8 cellular contexts compared by ENCODE assay signal in genomic region chr2:232522014-232522854, GRCh38. TPM values are rescaled to one million over a fixed set of nuclear protein-coding genes. Genes with fewer than 3 reads are reported as not detected.
DNase-seq lines count a peak whose midpoint lies in the region; ATAC-seq, FAIRE-seq and TF ChIP-seq lines count a peak whose summit lies in the region.

No MANE protein-coding gene starts in this region.

- CTCF ChIA-PET in activated CD4-positive, alpha-beta memory T cell treated with anti-CD3 and anti-CD28 coated beads for 36 hours (lab: Charles Lee), result interaction anchor here (0.7 to 2.6 kb wide), 9 partner anchors 9 to 186 kb away, joined by 3 to 19 read pairs (median 4); no protein-coding TSS in a partner anchor
- CTCF ChIA-PET in H1 (lab: Charles Lee; ENCODE audit: partially characterized antibody), result interaction anchor here (0.8 to 10.6 kb wide), 38 partner anchors 14 to 847 kb away, joined by 3 to 176 read pairs (median 6); partner anchors contain the start of genes ALPI and CHRNG

- H3K4me3 ChIP-seq in HUES64 (ENCODE audit: low read length), result peak overlapping the region; percentile 37
- peak overlapping the region in 3 of 4 experiments; percentile 23 to 55 (median 32); a peak in 6 of 8 replicates for H3K4me3 ChIP-seq in H1 (ENCODE audit: extremely low read depth in 1 of 4, insufficient read depth in 2 of 4, low read depth in 3 of 4, low read length in 4 of 4)

- H2BK120ac ChIP-seq in H1 (replicated peaks; ENCODE audit: low read depth, low read length), result no peak overlapping the region

- no peak overlapping the region for H3K27ac Mint-ChIP-seq in activated CD4-positive, alpha-beta memory T cell treated with anti-CD3 and anti-CD28 coated beads for 36 hours
- no peak overlapping the region for H3K27ac Mint-ChIP-seq in natural killer cell treated with Interleukin-12 subunit alpha and Interleukin-12 subunit beta and Interleukin-15 and Interleukin-18, amount 100 ng/mL, for 72 hours
- no peak overlapping the region for H3K27ac Mint-ChIP-seq in stimulated activated naive CD8-positive, alpha-beta T cell treated with anti-CD3 and anti-CD28 coated beads, Interleukin-15, amount 100 ng/mL, for 72 hours

- H4K91ac ChIP-seq in H1 (replicated peaks; ENCODE audit: insufficient read length, low read length), result no peak overlapping the region

- H3K4me2 ChIP-seq in H1 (ENCODE audit: insufficient read depth in 1 of 2, low read depth in 2 of 2, low read length in 2 of 2), result peak overlapping the region; percentile 23 to 83

- H3K9me3 ChIP-seq in HUES64 (ENCODE audit: insufficient read depth, low read depth, low read length) (no peaks in the 10 kb centered on the region), H1 (ENCODE audit: insufficient read depth in 2 of 2, low read depth in 1 of 2, low read length in 1 of 2) (no peaks in the 10 kb centered on the region)

- POLR2A ChIA-PET in activated CD4-positive, alpha-beta memory T cell treated with anti-CD3 and anti-CD28 coated beads for 36 hours (lab: Charles Lee), result no interaction called here
- POLR2A ChIA-PET in H1 (lab: Charles Lee; ENCODE audit: partially characterized antibody), result interaction anchor here (1.0 to 1.7 kb wide), 5 partner anchors 32 to 73 kb away, joined by 3 to 4 read pairs (median 4); no protein-coding TSS in a partner anchor

- H2BK20ac ChIP-seq in H1 (ENCODE audit: low read length), result no peak overlapping the region

- peaks cover 3 to 4% of the 10 kb centered on the region in 2 experiments for H4K20me1 ChIP-seq in H1 (replicated peaks in 1 of 2; ENCODE audit: control insufficient read depth in 1 of 2, insufficient read depth in 2 of 2, low read length in 2 of 2)

- H3K18ac ChIP-seq in H1 (ENCODE audit: extremely low read depth, low read length), result no peak overlapping the region

- H2BK5ac ChIP-seq in H1 (ENCODE audit: low read depth, low read length), result no peak overlapping the region

- H4K5ac ChIP-seq in H1 (ENCODE audit: insufficient read length, low read depth, low read length), result no peak overlapping the region

- no peaks in the 10 kb centered on the region for H3K79me2 ChIP-seq in H1 (ENCODE audit: control insufficient read depth in 1 of 2, insufficient read depth in 2 of 2, low read length in 2 of 2)

- H2BK12ac ChIP-seq in H1 (ENCODE audit: low read depth, low read length), result 0 out of 2 replicates have a peak overlapping the region, but pooled peaks have one; percentile 9

- no peak overlapping the region for H3K56ac ChIP-seq in H1 (replicated peaks; ENCODE audit: insufficient read length, low read depth, low read length)

- DNase-seq in D341Med (ENCODE audit: low spot score) (peak; percentile 93), H1 (ENCODE audit: low read depth in 1 of 2, low spot score in 2 of 2) (peak in 1 of 2 experiments; percentile 94)
- peak; percentile 68 for DNase-seq in activated CD4-positive, alpha-beta memory T cell treated with anti-CD3 and anti-CD28 coated beads for 36 hours
- peak; percentile 70 for DNase-seq in natural killer cell treated with Interleukin-12 subunit alpha and Interleukin-12 subunit beta and Interleukin-15 and Interleukin-18, amount 100 ng/mL, for 72 hours (ENCODE audit: low spot score)
- peak; percentile 62 to 80 for DNase-seq in stimulated activated naive CD8-positive, alpha-beta T cell treated with anti-CD3 and anti-CD28 coated beads, Interleukin-15, amount 100 ng/mL, for 72 hours

- H3K4me1 ChIP-seq in HUES64 (ENCODE audit: insufficient read depth, low read length) (peaks cover 3% of the 10 kb centered on the region), H1 (replicated peaks in 1 of 4; ENCODE audit: control insufficient read depth in 3 of 4, insufficient read depth in 4 of 4, low read length in 3 of 4) (peaks cover 0 to 22% (median 9%) of the 10 kb centered on the region in 4 experiments; a peak in 6 of 7 replicates)

- H3K4ac ChIP-seq in H1 (replicated peaks; ENCODE audit: insufficient read length, low read depth, low read length), result peak overlapping the region; percentile 69

- H3K4me3 Mint-ChIP-seq in activated CD4-positive, alpha-beta memory T cell treated with anti-CD3 and anti-CD28 coated beads for 36 hours, result no peak overlapping the region
- H3K4me3 Mint-ChIP-seq in natural killer cell treated with Interleukin-12 subunit alpha and Interleukin-12 subunit beta and Interleukin-15 and Interleukin-18, amount 100 ng/mL, for 72 hours, result no peak overlapping the region
- peak overlapping the region; percentile 39 to 42 for H3K4me3 Mint-ChIP-seq in stimulated activated naive CD8-positive, alpha-beta T cell treated with anti-CD3 and anti-CD28 coated beads, Interleukin-15, amount 100 ng/mL, for 72 hours

- peak; percentile 56 to 74 for ATAC-seq in natural killer cell treated with Interleukin-12 subunit alpha and Interleukin-12 subunit beta and Interleukin-15 and Interleukin-18, amount 100 ng/mL, for 72 hours
- ATAC-seq in stimulated activated naive CD8-positive, alpha-beta T cell treated with anti-CD3 and anti-CD28 coated beads, Interleukin-15, amount 100 ng/mL, for 72 hours, result peak; percentile 61
- ATAC-seq in GM21367 (IDR thresholded peaks at IDR 0.05; ENCODE audit: unreplicated experiment), result no peak
- no peak for ATAC-seq in GM21619 (IDR thresholded peaks at IDR 0.05; ENCODE audit: unreplicated experiment)

- no peak for TF ChIP-seq POLR2A in H1 (IDR thresholded peaks at IDR 0.05; ENCODE audit: control extremely low read depth in 1 of 2, low read depth in 2 of 2, low read length in 2 of 2)

- FAIRE-seq in H1 (lab: Jason Lieb, UNC), result no peak

- H2AFZ ChIP-seq in H1 (ENCODE audit: low read length), result no peak overlapping the region; the same call in 1 of the 2 replicates

- no peaks in the 10 kb centered on the region for H3K36me3 ChIP-seq in HUES64 (ENCODE audit: insufficient read depth, low read length)
- H3K36me3 ChIP-seq in H1 (ENCODE audit: control insufficient read depth in 2 of 4, insufficient read depth in 4 of 4, low read length in 3 of 4), result no peaks in the 10 kb centered on the region

- H4K8ac ChIP-seq in H1 (ENCODE audit: extremely low read depth, insufficient read depth, low read length), result peak overlapping the region; percentile 35; the same call in 1 of the 2 replicates

- H3K23me2 ChIP-seq in H1 (ENCODE audit: low read depth, low read length), result peaks cover 10% of the 10 kb centered on the region; the same call in 1 of the 2 replicates

- peaks cover 70% of the 10 kb centered on the region for H3K27me3 ChIP-seq in HUES64 (ENCODE audit: insufficient read depth, low read length)
- H3K27me3 ChIP-seq in H1 (replicated peaks in 1 of 4; ENCODE audit: control insufficient read depth in 3 of 4, extremely low read depth in 1 of 4, insufficient read depth in 3 of 4, low read length in 3 of 4), result peaks cover 19 to 43% (median 37%) of the 10 kb centered on the region in 4 experiments

- H3K79me1 ChIP-seq in H1 (ENCODE audit: low read depth, low read length), result no peaks in the 10 kb centered on the region

- TF ChIP-seq CTCF in H1 (IDR thresholded peaks at IDR 0.05; ENCODE audit: control extremely low read depth in 1 of 3, insufficient read depth in 1 of 3, low read depth in 1 of 3, low read length in 3 of 3), result peak in 2 of 3 experiments; percentile 56 to 88; a peak in 3 of 4 replicates

- H3K4me1 Mint-ChIP-seq in activated CD4-positive, alpha-beta memory T cell treated with anti-CD3 and anti-CD28 coated beads for 36 hours (ENCODE audit: low read depth), result peaks cover 10% of the 10 kb centered on the region
- peaks cover 0 to 7% of the 10 kb centered on the region in 2 donors for H3K4me1 Mint-ChIP-seq in natural killer cell treated with Interleukin-12 subunit alpha and Interleukin-12 subunit beta and Interleukin-15 and Interleukin-18, amount 100 ng/mL, for 72 hours (ENCODE audit: low read depth in 2 of 2)
- peaks cover 25% of the 10 kb centered on the region for H3K4me1 Mint-ChIP-seq in stimulated activated naive CD8-positive, alpha-beta T cell treated with anti-CD3 and anti-CD28 coated beads, Interleukin-15, amount 100 ng/mL, for 72 hours

- no peaks in the 10 kb centered on the region for H3K36me3 Mint-ChIP-seq in activated CD4-positive, alpha-beta memory T cell treated with anti-CD3 and anti-CD28 coated beads for 36 hours
- H3K36me3 Mint-ChIP-seq in natural killer cell treated with Interleukin-12 subunit alpha and Interleukin-12 subunit beta and Interleukin-15 and Interleukin-18, amount 100 ng/mL, for 72 hours, result no peaks in the 10 kb centered on the region

- intact Hi-C loops in activated CD4-positive, alpha-beta memory T cell treated with anti-CD3 and anti-CD28 coated beads for 36 hours (cut with micrococcal nuclease), result loop anchor here (1.0 to 10.0 kb wide), 2 partner anchors 76 to 617 kb away; no protein-coding TSS in a partner anchor

- H2BK15ac ChIP-seq in H1 (ENCODE audit: low read length), result no peak overlapping the region

- H3K27ac ChIP-seq in HUES64 (ENCODE audit: low read depth, low read length), result no peak overlapping the region
- H3K27ac ChIP-seq in H1 (ENCODE audit: low read depth, low read length), result no peak overlapping the region

- peak; percentile 79 to 90 for TF ChIP-seq RAD21 in H1 (IDR thresholded peaks at IDR 0.05 in 1 of 2, conservative IDR thresholded peaks at IDR 0.05 in 1 of 2; ENCODE audit: low read depth in 2 of 2, low read length in 2 of 2)

- no peak overlapping the region for H3K23ac ChIP-seq in H1 (ENCODE audit: insufficient read length)

- peaks cover 39% of the 10 kb centered on the region for H3K27me3 Mint-ChIP-seq in activated CD4-positive, alpha-beta memory T cell treated with anti-CD3 and anti-CD28 coated beads for 36 hours
- H3K27me3 Mint-ChIP-seq in natural killer cell treated with Interleukin-12 subunit alpha and Interleukin-12 subunit beta and Interleukin-15 and Interleukin-18, amount 100 ng/mL, for 72 hours, result peaks cover 0 to 23% of the 10 kb centered on the region in 2 donors
- H3K27me3 Mint-ChIP-seq in stimulated activated naive CD8-positive, alpha-beta T cell treated with anti-CD3 and anti-CD28 coated beads, Interleukin-15, amount 100 ng/mL, for 72 hours, result peaks cover 76% of the 10 kb centered on the region

- no peak overlapping the region for H2AK5ac ChIP-seq in H1 (ENCODE audit: low read depth, low read length)

- no peak overlapping the region for H3K9ac ChIP-seq in HUES64 (ENCODE audit: low read depth, low read length)
- no peak overlapping the region for H3K9ac ChIP-seq in H1 (replicated peaks in 1 of 4; ENCODE audit: extremely low read depth in 1 of 4, low read depth in 3 of 4, low read length in 3 of 4)

- no peak for TF ChIP-seq EP300 in H1 (IDR thresholded peaks at IDR 0.05; ENCODE audit: borderline replicate concordance in 1 of 2, low read depth in 2 of 2, low read length in 2 of 2)

- 14% methylated on average over 79 of the region's 79 CpGs for WGBS in HUES64
- 26% methylated on average over 45 of the region's 79 CpGs; no CpG with 5 or more reads in 1 of the 2 experiments for WGBS in H1 (ENCODE audit: extremely low coverage in 1 of 2, insufficient coverage in 1 of 2, insufficient read length in 1 of 2, insufficient replicate concordance in 2 of 2, low coverage in 1 of 2, low lambda C conversion rate in 2 of 2, missing lambda C conversion rate in 1 of 2), 2 experiments

- no peak overlapping the region for H3K14ac ChIP-seq in H1 (ENCODE audit: insufficient read length)

- no peaks in the 10 kb centered on the region for H3K9me3 Mint-ChIP-seq in activated CD4-positive, alpha-beta memory T cell treated with anti-CD3 and anti-CD28 coated beads for 36 hours
- H3K9me3 Mint-ChIP-seq in natural killer cell treated with Interleukin-12 subunit alpha and Interleukin-12 subunit beta and Interleukin-15 and Interleukin-18, amount 100 ng/mL, for 72 hours, result no peaks in the 10 kb centered on the region
- no peaks in the 10 kb centered on the region for H3K9me3 Mint-ChIP-seq in stimulated activated naive CD8-positive, alpha-beta T cell treated with anti-CD3 and anti-CD28 coated beads, Interleukin-15, amount 100 ng/mL, for 72 hours

RNA-seq across cellular contexts. Expression of gene PRSS56, which starts 2.0 kb away (rescaled TPM):
- 0.10 TPM for polyA plus RNA-seq in HUES64 (2013, experiment 1 of 2)
- polyA plus RNA-seq in HUES64 (2013, experiment 2 of 2), result not detected
- not detected for total RNA-seq in activated CD4-positive, alpha-beta memory T cell treated with anti-CD3 and anti-CD28 coated beads for 36 hours
- total RNA-seq in H1 (2021; fragmentation: NEBNext Ultra II Directional; extraction: Animal tissue kit (Norgen Biotek cat#: 25700)), result not detected in 2 replicates
- polyA plus RNA-seq in H1 (2011; rRNA removed), result 0.03 and 0.11 TPM in 2 replicates
- 0.09 TPM for polyA plus RNA-seq in H1 (2011; cell fraction: cytosol; rRNA removed)
- 0.14 TPM for polyA plus RNA-seq in H1 (2011; cell fraction: nucleus; rRNA removed)
- polyA plus RNA-seq in H1 (2012, experiment 1 of 2), result 0.17 TPM in 1 of 4 replicates, not detected in the others
- not detected for polyA plus RNA-seq in H1 (2012, experiment 2 of 2)
- not detected for polyA plus RNA-seq in H1 (2013, experiment 1 of 2)
- polyA plus RNA-seq in H1 (2013, experiment 2 of 2), result not detected
- polyA minus RNA-seq in H1 (2011; rRNA and poly(A)+ RNA removed), result not detected in 2 replicates
- polyA minus RNA-seq in H1 (2011; cell fraction: cytosol; rRNA and poly(A)+ RNA removed), result not detected
- polyA minus RNA-seq in H1 (2011; cell fraction: nucleus; rRNA and poly(A)+ RNA removed), result not detected
- not detected for total RNA-seq in natural killer cell treated with Interleukin-12 subunit alpha and Interleukin-12 subunit beta and Interleukin-15 and Interleukin-18, amount 100 ng/mL, for 72 hours

RNA-seq across cellular contexts. Expression of gene CHRND, which starts 3.7 kb away (rescaled TPM):
- 0.05 TPM for polyA plus RNA-seq in HUES64 (2013, experiment 1 of 2)
- polyA plus RNA-seq in HUES64 (2013, experiment 2 of 2), result 0.19 TPM
- total RNA-seq in activated CD4-positive, alpha-beta memory T cell treated with anti-CD3 and anti-CD28 coated beads for 36 hours, result not detected
- total RNA-seq in H1 (2021; fragmentation: NEBNext Ultra II Directional; extraction: Animal tissue kit (Norgen Biotek cat#: 25700)), result not detected in 2 replicates
- polyA plus RNA-seq in H1 (2011; rRNA removed), result 0.11 and 0.24 TPM in 2 replicates
- polyA plus RNA-seq in H1 (2011; cell fraction: cytosol; rRNA removed), result 0.21 TPM
- polyA plus RNA-seq in H1 (2011; cell fraction: nucleus; rRNA removed), result 0.40 TPM
- polyA plus RNA-seq in H1 (2012, experiment 1 of 2), result 0.09 to 0.27 TPM (median 0.13 TPM) in 3 of 4 replicates, not detected in the other
- 0.35 TPM for polyA plus RNA-seq in H1 (2012, experiment 2 of 2)
- polyA plus RNA-seq in H1 (2013, experiment 1 of 2), result 0.12 TPM
- polyA plus RNA-seq in H1 (2013, experiment 2 of 2), result 0.11 TPM
- 0.06 TPM in 1 of 2 replicates, not detected in the other for polyA minus RNA-seq in H1 (2011; rRNA and poly(A)+ RNA removed)
- not detected for polyA minus RNA-seq in H1 (2011; cell fraction: cytosol; rRNA and poly(A)+ RNA removed)
- polyA minus RNA-seq in H1 (2011; cell fraction: nucleus; rRNA and poly(A)+ RNA removed), result not detected
- not detected for total RNA-seq in natural killer cell treated with Interleukin-12 subunit alpha and Interleukin-12 subunit beta and Interleukin-15 and Interleukin-18, amount 100 ng/mL, for 72 hours

RNA-seq across cellular contexts. Expression of gene CHRNG, which starts 17.3 kb away (rescaled TPM):
- not detected for polyA plus RNA-seq in HUES64 (2013, experiment 1 of 2)
- not detected for polyA plus RNA-seq in HUES64 (2013, experiment 2 of 2)
- total RNA-seq in activated CD4-positive, alpha-beta memory T cell treated with anti-CD3 and anti-CD28 coated beads for 36 hours, result not detected
- total RNA-seq in H1 (2021; fragmentation: NEBNext Ultra II Directional; extraction: Animal tissue kit (Norgen Biotek cat#: 25700)), result not detected in 2 replicates
- 0.05 TPM in 2 replicates for polyA plus RNA-seq in H1 (2011; rRNA removed)
- polyA plus RNA-seq in H1 (2011; cell fraction: cytosol; rRNA removed), result 0.08 TPM
- 0.14 TPM for polyA plus RNA-seq in H1 (2011; cell fraction: nucleus; rRNA removed)
- polyA plus RNA-seq in H1 (2012, experiment 1 of 2), result 0.09 to 0.12 TPM in 2 of 4 replicates, not detected in the others
- polyA plus RNA-seq in H1 (2012, experiment 2 of 2), result not detected
- polyA plus RNA-seq in H1 (2013, experiment 1 of 2), result 0.02 TPM
- not detected for polyA plus RNA-seq in H1 (2013, experiment 2 of 2)
- not detected in 2 replicates for polyA minus RNA-seq in H1 (2011; rRNA and poly(A)+ RNA removed)
- polyA minus RNA-seq in H1 (2011; cell fraction: cytosol; rRNA and poly(A)+ RNA removed), result not detected
- not detected for polyA minus RNA-seq in H1 (2011; cell fraction: nucleus; rRNA and poly(A)+ RNA removed)
- total RNA-seq in natural killer cell treated with Interleukin-12 subunit alpha and Interleukin-12 subunit beta and Interleukin-15 and Interleukin-18, amount 100 ng/mL, for 72 hours, result not detected

RNA-seq across cellular contexts. Expression of gene TIGD1, which starts 28.1 kb away (rescaled TPM):
- 4.6 TPM for polyA plus RNA-seq in HUES64 (2013, experiment 1 of 2)
- 4.8 TPM for polyA plus RNA-seq in HUES64 (2013, experiment 2 of 2)
- total RNA-seq in activated CD4-positive, alpha-beta memory T cell treated with anti-CD3 and anti-CD28 coated beads for 36 hours, result 1 to 10 TPM; 5.8 to 7.2 TPM
- total RNA-seq in H1 (2021; fragmentation: NEBNext Ultra II Directional; extraction: Animal tissue kit (Norgen Biotek cat#: 25700)), result 7.9 and 8.3 TPM in 2 replicates
- polyA plus RNA-seq in H1 (2011; rRNA removed), result 4.2 and 4.7 TPM in 2 replicates
- polyA plus RNA-seq in H1 (2011; cell fraction: cytosol; rRNA removed), result 6.3 TPM
- 7.5 TPM for polyA plus RNA-seq in H1 (2011; cell fraction: nucleus; rRNA removed)
- 4.8 to 7.0 TPM (median 5.5 TPM) in 4 replicates for polyA plus RNA-seq in H1 (2012, experiment 1 of 2)
- 1.2 TPM for polyA plus RNA-seq in H1 (2012, experiment 2 of 2)
- 8.7 TPM for polyA plus RNA-seq in H1 (2013, experiment 1 of 2)
- polyA plus RNA-seq in H1 (2013, experiment 2 of 2), result 7.2 TPM
- polyA minus RNA-seq in H1 (2011; rRNA and poly(A)+ RNA removed), result 5.9 and 6.4 TPM in 2 replicates
- 4.4 TPM for polyA minus RNA-seq in H1 (2011; cell fraction: cytosol; rRNA and poly(A)+ RNA removed)
- 25.9 TPM for polyA minus RNA-seq in H1 (2011; cell fraction: nucleus; rRNA and poly(A)+ RNA removed)
- 1 to 10 TPM; 3.2 to 9.4 TPM for total RNA-seq in natural killer cell treated with Interleukin-12 subunit alpha and Interleukin-12 subunit beta and Interleukin-15 and Interleukin-18, amount 100 ng/mL, for 72 hours

RNA-seq across cellular contexts. Expression of gene EIF4E2, which starts 28.3 kb away (rescaled TPM):
- polyA plus RNA-seq in HUES64 (2013, experiment 1 of 2), result 85.0 TPM
- 104 TPM for polyA plus RNA-seq in HUES64 (2013, experiment 2 of 2)
- 10 to 100 TPM; 51.7 to 55.7 TPM for total RNA-seq in activated CD4-positive, alpha-beta memory T cell treated with anti-CD3 and anti-CD28 coated beads for 36 hours
- total RNA-seq in H1 (2021; fragmentation: NEBNext Ultra II Directional; extraction: Animal tissue kit (Norgen Biotek cat#: 25700)), result 114 and 116 TPM in 2 replicates
- polyA plus RNA-seq in H1 (2011; rRNA removed), result 38.0 and 39.4 TPM in 2 replicates
- polyA plus RNA-seq in H1 (2011; cell fraction: cytosol; rRNA removed), result 53.4 TPM
- 49.3 TPM for polyA plus RNA-seq in H1 (2011; cell fraction: nucleus; rRNA removed)
- polyA plus RNA-seq in H1 (2012, experiment 1 of 2), result 113 to 126 TPM (median 115 TPM) in 4 replicates
- polyA plus RNA-seq in H1 (2012, experiment 2 of 2), result 73.3 TPM
- polyA plus RNA-seq in H1 (2013, experiment 1 of 2), result 56.9 TPM
- 59.0 TPM for polyA plus RNA-seq in H1 (2013, experiment 2 of 2)
- 40.4 and 45.9 TPM in 2 replicates for polyA minus RNA-seq in H1 (2011; rRNA and poly(A)+ RNA removed)
- 27.6 TPM for polyA minus RNA-seq in H1 (2011; cell fraction: cytosol; rRNA and poly(A)+ RNA removed)
- 36.0 TPM for polyA minus RNA-seq in H1 (2011; cell fraction: nucleus; rRNA and poly(A)+ RNA removed)
- total RNA-seq in natural killer cell treated with Interleukin-12 subunit alpha and Interleukin-12 subunit beta and Interleukin-15 and Interleukin-18, amount 100 ng/mL, for 72 hours, result 10 to 100 TPM; 65.6 to 79.2 TPM

Comparison
In these comparisons a context has a peak if more than half of its experiments do, and no peak if none do; other contexts are left out.
1. H3K4me3 Mint-ChIP-seq: peak in stimulated activated naive CD8-positive, alpha-beta T cell treated with anti-CD3 and anti-CD28 coated beads, Interleukin-15, amount 100 ng/mL, for 72 hours (2 of 2); none in activated CD4-positive, alpha-beta memory T cell treated with anti-CD3 and anti-CD28 coated beads for 36 hours (single experiment) and natural killer cell treated with Interleukin-12 subunit alpha and Interleukin-12 subunit beta and Interleukin-15 and Interleukin-18, amount 100 ng/mL, for 72 hours (single experiment).
2. ATAC-seq: peak in natural killer cell treated with Interleukin-12 subunit alpha and Interleukin-12 subunit beta and Interleukin-15 and Interleukin-18, amount 100 ng/mL, for 72 hours (2 of 2) and stimulated activated naive CD8-positive, alpha-beta T cell treated with anti-CD3 and anti-CD28 coated beads, Interleukin-15, amount 100 ng/mL, for 72 hours (single experiment); none in GM21367 (single experiment) and GM21619 (single experiment).